In the genomic region with DNA sequence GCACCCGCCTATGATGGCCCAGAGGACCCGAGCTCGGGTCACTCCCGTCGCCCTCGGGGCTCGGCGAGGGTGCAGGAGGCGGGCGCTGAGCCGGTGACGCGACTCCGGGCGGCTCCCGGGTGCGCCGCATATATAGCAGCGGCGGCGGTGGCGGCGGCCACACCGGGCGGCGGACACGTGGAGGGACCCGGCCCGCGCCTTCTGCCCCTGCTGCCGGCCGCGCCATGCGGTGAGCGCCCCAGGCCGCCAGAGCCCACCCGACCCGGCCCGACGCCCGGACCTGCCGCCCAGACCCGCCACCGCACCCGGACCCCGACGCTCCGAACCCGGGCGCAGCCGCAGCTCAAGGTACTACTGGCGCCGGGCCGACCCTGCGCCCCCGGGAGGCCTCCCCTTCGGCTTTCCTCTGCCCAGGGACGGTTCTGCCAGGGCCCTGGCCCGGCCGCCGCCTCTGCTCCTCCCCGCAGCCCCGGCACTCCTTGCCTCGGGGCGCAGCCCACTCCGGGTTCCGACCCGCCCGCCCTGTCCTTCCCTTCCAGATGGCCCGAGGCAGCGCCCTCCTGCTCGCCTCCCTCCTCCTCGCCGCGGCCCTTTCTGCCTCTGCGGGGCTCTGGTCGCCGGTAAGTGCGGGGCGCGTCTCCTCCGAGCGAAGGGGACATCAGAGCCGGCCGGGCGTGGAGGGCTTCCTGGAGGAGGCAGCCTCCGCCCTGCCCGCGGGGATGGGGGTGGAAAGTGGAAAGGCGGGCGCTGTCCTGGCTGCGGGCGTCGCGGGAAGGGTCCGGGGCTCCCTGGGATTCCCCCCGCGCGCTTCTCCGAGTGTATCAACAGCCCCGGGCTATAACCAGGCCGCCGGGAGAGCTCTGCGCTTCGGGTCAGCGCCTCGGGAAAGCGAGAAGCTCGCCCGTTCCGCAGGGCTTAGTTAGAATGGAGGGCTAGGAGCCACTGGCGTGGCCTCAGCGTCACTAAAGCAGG, we compare ENCODE assay signal across 10 cellular contexts. TPM values are rescaled to one million over a fixed set of nuclear protein-coding genes. Genes with fewer than 3 reads are reported as not detected.
DNase-seq lines count a peak whose midpoint lies in the region; ATAC-seq, FAIRE-seq and TF ChIP-seq lines count a peak whose summit lies in the region.
"Had no signal": no experiment of that assay in that cellular context is flagged by ENCODE, and none has a peak within 500 bp of the region (broad histone marks: within the 10 kb centered on the region; RNA-seq: fewer than 3 reads in every experiment).

A gene with protein sequence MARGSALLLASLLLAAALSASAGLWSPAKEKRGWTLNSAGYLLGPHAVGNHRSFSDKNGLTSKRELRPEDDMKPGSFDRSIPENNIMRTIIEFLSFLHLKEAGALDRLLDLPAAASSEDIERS (plus strand): TSS at position 160 of the 972 bp plus-strand sequence. CDS start 380 bp downstream, at position 540.

- peak within 1 kb of the TSS; percentile 94 for H3K9ac ChIP-seq in HCT116 (ENCODE audit: low read length)
- H3K9ac ChIP-seq in K562 (ENCODE audit: insufficient read depth in 1 of 2, low read depth in 2 of 2, low read length in 2 of 2): peak within 1 kb of the TSS; percentile 84 to 96

- WGBS in K562 (ENCODE audit: insufficient coverage, low coverage, missing lambda C conversion rate): 2% methylated on average over 33 of the region's 113 CpGs

- intact Hi-C loops in HCT116 (cut with micrococcal nuclease) (no loop called here), K562 (cut with micrococcal nuclease) (loop anchor here (5.0 kb wide), 1 partner anchor 57 kb away; no protein-coding TSS in a partner anchor)

- H4K20me1 ChIP-seq in HCT116 (ENCODE audit: insufficient read depth) (no peaks in the 10 kb centered on the region), K562 (replicated peaks; ENCODE audit: control insufficient read depth, insufficient read depth, low read length) (no peaks in the 10 kb centered on the region; the same call in 1 of the 2 replicates)

- TF ChIP-seq EP300 in K562 (IDR thresholded peaks at IDR 0.05; ENCODE audit: low read length): no peak

- POLR2A ChIA-PET in HCT116 (lab: Charles Lee): no interaction called here
- POLR2A ChIA-PET in K562 (lab: Yijun Ruan, JAX): interaction anchor here (0.5 to 1.5 kb wide), 11 partner anchors 7 to 1476 kb away, joined by 3 to 8 read pairs (median 4); no protein-coding TSS in a partner anchor

- no peak for FAIRE-seq in K562 (lab: Jason Lieb, UNC)
- FAIRE-seq: GM18507 had no signal

- no peak for TF ChIP-seq CTCF in HCT116 (IDR thresholded peaks at IDR 0.05 in 2 of 3, conservative IDR thresholded peaks at IDR 0.05 in 1 of 3; ENCODE audit: borderline replicate concordance in 1 of 3, insufficient read depth in 1 of 3, low read depth in 2 of 3, low read length in 2 of 3)
- no peak for TF ChIP-seq CTCF in K562 (IDR thresholded peaks at IDR 0.05 in 2 of 3, conservative IDR thresholded peaks at IDR 0.05 in 1 of 3; ENCODE audit: insufficient read depth in 2 of 3, low read depth in 1 of 3, low read length in 3 of 3)

- BruUV-seq in HCT116 (replicated peaks; lab: Mats Ljungman, UMichigan) (no TSS peak), K562 (replicated peaks; lab: Mats Ljungman, UMichigan) (no TSS peak)

- H2AFZ ChIP-seq in ACC112 (ENCODE audit: low read length, unreplicated experiment) (peak within 1 kb of the TSS; percentile 56), HCT116 (ENCODE audit: low read depth, low read length, poor library complexity, severe bottlenecking) (no peak within 1 kb of the TSS), K562 (ENCODE audit: low read depth, low read length) (peak within 1 kb of the TSS; percentile 95)

- peak; percentile 67 for TF ChIP-seq POLR2A in HCT116 (IDR thresholded peaks at IDR 0.05; ENCODE audit: borderline replicate concordance, extremely low read depth, insufficient read depth, insufficient read length)
- TF ChIP-seq POLR2A in K562 (conservative IDR thresholded peaks at IDR 0.05): peak; percentile 61; the same call in 1 of the 2 replicates

- no peak for DNase-seq in HCT116 (ENCODE audit: low read depth, low spot score)
- DNase-seq in K562 (ENCODE audit: extremely low read depth in 1 of 4, low spot score in 3 of 4): peak; percentile 72 to 85 (median 82)
- DNase-seq in left kidney (ENCODE audit: low read depth, low spot score): peak; percentile 80
- no peak for DNase-seq in GDM1 (lab: John Stamatoyannopoulos, UW)

- no peaks in the 10 kb centered on the region for H3K79me2 ChIP-seq in ACC112 (ENCODE audit: control insufficient read depth, insufficient read depth, low read length, unreplicated experiment)
- H3K79me2 ChIP-seq in HCT116 (ENCODE audit: insufficient read depth, low read length): peaks cover 10% of the 10 kb centered on the region; the same call in 1 of the 2 replicates
- H3K79me2 ChIP-seq in K562 (ENCODE audit: control insufficient read depth, insufficient read depth, low read length): peaks cover 10% of the 10 kb centered on the region

- H3K27ac ChIP-seq in ACC112 (ENCODE audit: low read depth, low read length) (no peak within 1 kb of the TSS), HCT116 (ENCODE audit: low read depth, low read length) (peak within 1 kb of the TSS; percentile 52; the same call in 1 of the 2 replicates), K562 (ENCODE audit: extremely low read depth, low read depth, low read length) (peak within 1 kb of the TSS; percentile 67)

- RAD21 ChIA-PET in HCT116 (lab: Charles Lee; ENCODE audit: low non-redundant PET in 1 of 2, low total read pairs in 2 of 2, uncharacterized antibody in 2 of 2, unreplicated experiment in 2 of 2): no interaction called here

- ATAC-seq in HCT116 (peak; percentile 88), K562 (peak; percentile 91), GM21619 (IDR thresholded peaks at IDR 0.05; ENCODE audit: unreplicated experiment) (no peak), HG03196 (IDR thresholded peaks at IDR 0.05; ENCODE audit: unreplicated experiment) (no peak), HG03565 (IDR thresholded peaks at IDR 0.05; ENCODE audit: unreplicated experiment) (no peak)

- H3K27me3 ChIP-seq in ACC112 (ENCODE audit: insufficient read depth, low read length) (peaks cover 52% of the 10 kb centered on the region), HCT116 (ENCODE audit: insufficient read depth, low read length) (no peaks in the 10 kb centered on the region), K562 (ENCODE audit: control insufficient read depth in 2 of 2, insufficient read depth in 2 of 2, low read length in 2 of 2) (no peaks in the 10 kb centered on the region)

- no peaks in the 10 kb centered on the region for H3K9me2 ChIP-seq in HCT116 (ENCODE audit: insufficient read depth)

- H3K9me1 ChIP-seq in K562 (ENCODE audit: control insufficient read depth, insufficient read depth, low read length): no peaks in the 10 kb centered on the region

- H3K4me3 ChIP-seq in ACC112 (ENCODE audit: low read depth, low read length): peak within 1 kb of the TSS; percentile 66
- H3K4me3 ChIP-seq in HCT116 (replicated peaks in 1 of 2; ENCODE audit: low read depth in 1 of 2, low read length in 2 of 2): peak within 1 kb of the TSS; percentile 72 to 88
- peak within 1 kb of the TSS; percentile 79 for H3K4me3 ChIP-seq in K562

- H3K4me2 ChIP-seq in HCT116 (ENCODE audit: low read length): peak within 1 kb of the TSS; percentile 90
- H3K4me2 ChIP-seq in K562 (ENCODE audit: insufficient read depth, low read length): peak within 1 kb of the TSS; percentile 72

- H3K4me1 ChIP-seq in ACC112 (ENCODE audit: control insufficient read depth, insufficient read depth, low read length, unreplicated experiment) (no peaks in the 10 kb centered on the region), HCT116 (ENCODE audit: control insufficient read depth in 1 of 2, insufficient read depth in 2 of 2, low read length in 2 of 2) (peaks cover 5 to 34% of the 10 kb centered on the region in 2 experiments; a peak in 3 of 4 replicates), K562 (replicated peaks in 1 of 2; ENCODE audit: control insufficient read depth in 2 of 2, insufficient read depth in 2 of 2, low read length in 2 of 2) (peaks cover 4 to 34% of the 10 kb centered on the region in 2 experiments; a peak in 3 of 5 replicates)

- H3K36me3 ChIP-seq in ACC112 (ENCODE audit: insufficient read depth, low read length) (no peaks in the 10 kb centered on the region), HCT116 (ENCODE audit: control insufficient read depth in 1 of 2, insufficient read depth in 2 of 2, low read length in 2 of 2) (peaks cover 0 to 17% of the 10 kb centered on the region in 2 experiments; a peak in 1 of 4 replicates), K562 (ENCODE audit: control insufficient read depth, insufficient read depth, low read length) (peaks cover 41% of the 10 kb centered on the region)

- CTCF ChIA-PET in HCT116 (lab: Charles Lee) (no interaction called here), K562 (lab: Yijun Ruan, JAX; ENCODE audit: low intra/inter-chr PET ratio) (no interaction called here)

- in situ Hi-C loops in K562 (cut with MboI): loop anchor here (25.0 kb wide), 1 partner anchor 1147 kb away; no protein-coding TSS in a partner anchor

- TF ChIP-seq RAD21 in HCT116 (IDR thresholded peaks at IDR 0.05; ENCODE audit: low read depth) (no peak), K562 (CRISPR knock-in tag; conservative IDR thresholded peaks at IDR 0.05 in 1 of 2, IDR thresholded peaks at IDR 0.05 in 1 of 2) (no peak)

- no peaks in the 10 kb centered on the region for H3K9me3 ChIP-seq in HCT116 (ENCODE audit: control insufficient read depth in 1 of 2, insufficient read depth in 1 of 2, low read depth in 1 of 2, low read length in 2 of 2)
- H3K9me3 ChIP-seq in K562 (replicated peaks; ENCODE audit: control insufficient read depth, insufficient read depth, low read depth, low read length): no peaks in the 10 kb centered on the region

RNA-seq across cellular contexts. Expression of the gene that starts here (rescaled TPM):
- total RNA-seq in HCT116 (2021; ENCODE audit: unreplicated experiment) (83.1 TPM), K562 (2014; rRNA removed) (36.3 and 46.7 TPM in 2 replicates), K562 (2014; rRNA removed; fragmentation: Illumina TruSeq; extraction: Trizol) (27.2 and 31.9 TPM in 2 replicates), K562 (2015; rRNA removed; fragmentation: Illumina TruSeq; extraction: Trizol) (26.2 and 28.0 TPM in 2 replicates), K562 (2021) (119 and 130 TPM in 2 replicates)
- 86.8 and 118 TPM in 2 replicates for polyA plus RNA-seq in HCT116 (2012)
- 25.8 and 57.6 TPM in 2 replicates for total RNA-seq in K562 (2011; cell fraction: chromatin; rRNA removed; ENCODE audit: low replicate concordance)
- 99.4 and 140 TPM in 2 replicates for total RNA-seq in K562 (2011; cell fraction: nucleolus; rRNA removed)
- 86.1 and 88.6 TPM in 2 replicates for total RNA-seq in K562 (2011; cell fraction: nucleoplasm; rRNA removed)
- polyA plus RNA-seq in K562 (2011; rRNA removed) (46.5 and 77.3 TPM in 2 replicates), K562 (2014; fragmentation: Illumina TruSeq; extraction: Trizol) (48.3 and 66.7 TPM in 2 replicates), K562 (2014; fragmentation: Nextera tagmentation; extraction: Ambion mirVana) (10 to 100 TPM; 10.6 to 13.3 TPM), K562 (2014; rRNA removed) (110 and 123 TPM in 2 replicates)
- polyA plus RNA-seq in K562 (2011; cell fraction: cytosol; rRNA removed): 59.0 and 246 TPM in 2 replicates
- 20.6 and 39.0 TPM in 2 replicates for polyA plus RNA-seq in K562 (2011; cell fraction: nucleus; rRNA removed)
- 26.5 and 86.9 TPM in 2 replicates for polyA plus RNA-seq in K562 (2012)
- polyA minus RNA-seq in K562 (2011; rRNA and poly(A)+ RNA removed): 10.7 and 27.1 TPM in 2 replicates
- 50.5 and 56.0 TPM in 2 replicates for polyA minus RNA-seq in K562 (2011; cell fraction: cytosol; rRNA and poly(A)+ RNA removed)
- polyA minus RNA-seq in K562 (2011; cell fraction: nucleus; rRNA and poly(A)+ RNA removed): 5.4 and 5.9 TPM in 2 replicates
- total RNA-seq: RPMI7951 had no signal

Comparison
In these comparisons a context has a peak if more than half of its experiments do, and no peak if none do; other contexts are left out.
1. ATAC-seq: peak in HCT116 (single experiment) and K562 (single experiment); none in GM21619 (single experiment), HG03196 (single experiment) and HG03565 (single experiment).
2. DNase-seq: peak in K562 (4 of 4) and left kidney (single experiment); none in HCT116 (single experiment) and GDM1 (single experiment).
3. Peak in every context shown above with its lines, with median percentiles within 50 percentile points of each other: H3K4me3 ChIP-seq.